Comparison of ENCODE assay signal across 18 cellular contexts in genomic region chr6:53235508-53235907, GRCh38.
A peak's percentile ranks its signal among the peaks of the same experiment; 100 is the strongest.
DNase-seq lines count a peak whose midpoint lies in the region; ATAC-seq and TF ChIP-seq lines count a peak whose summit lies in the region.
"Had no signal": no experiment of that assay in that cellular context is flagged by ENCODE, and none has a peak within 500 bp of the region (broad histone marks: within the 10 kb centered on the region; RNA-seq: fewer than 3 reads in every experiment).

No MANE protein-coding gene starts in this region.

- peak overlapping the region; percentile 84 for H3K4me2 ChIP-seq in OCI-LY3 (ENCODE audit: low read length)
- H3K4me2 ChIP-seq: BLaER1 had no signal

- no peaks in the 10 kb centered on the region for H4K20me1 ChIP-seq in OCI-LY3 (ENCODE audit: insufficient read depth, low read length)
- H4K20me1 ChIP-seq: BLaER1 had no signal

- H2AFZ ChIP-seq in OCI-LY3 (ENCODE audit: low read depth, low read length) = no peak overlapping the region
- H2AFZ ChIP-seq: GM23248 had no signal

- no peaks in the 10 kb centered on the region for H3K27me3 Mint-ChIP-seq in activated CD4-positive, alpha-beta memory T cell treated with anti-CD3 and anti-CD28 coated beads, Interleukin-2, amount 10 ng/mL, durations not matched to agents 7 days and 5 days
- no peaks in the 10 kb centered on the region for H3K27me3 Mint-ChIP-seq in activated CD4-positive, alpha-beta memory T cell treated with anti-CD3 and anti-CD28 coated beads for 36 hours
- H3K27me3 Mint-ChIP-seq in CD4-positive, CD25-positive, alpha-beta regulatory T cell = no peaks in the 10 kb centered on the region
- H3K27me3 Mint-ChIP-seq in memory B cell = no peaks in the 10 kb centered on the region
- no peaks in the 10 kb centered on the region for H3K27me3 Mint-ChIP-seq in effector memory CD8-positive, alpha-beta T cell

- peak overlapping the region; percentile 62 for H3K4me3 Mint-ChIP-seq in activated CD4-positive, alpha-beta memory T cell treated with anti-CD3 and anti-CD28 coated beads, Interleukin-2, amount 10 ng/mL, durations not matched to agents 7 days and 5 days
- no peak overlapping the region for H3K4me3 Mint-ChIP-seq in activated CD4-positive, alpha-beta memory T cell treated with anti-CD3 and anti-CD28 coated beads for 36 hours
- H3K4me3 Mint-ChIP-seq in CD4-positive, CD25-positive, alpha-beta regulatory T cell = peak overlapping the region; percentile 65 to 80 (median 78)
- peak overlapping the region; percentile 57 for H3K4me3 Mint-ChIP-seq in memory B cell
- H3K4me3 Mint-ChIP-seq in effector memory CD8-positive, alpha-beta T cell = peak overlapping the region in 1 of 2 donors; percentile 18

- TF ChIP-seq CTCF in OCI-LY3 (IDR thresholded peaks at IDR 0.05; ENCODE audit: low read depth, low read length) = no peak

- CTCF ChIA-PET in activated CD4-positive, alpha-beta memory T cell treated with anti-CD3 and anti-CD28 coated beads, Interleukin-2, amount 10 ng/mL, durations not matched to agents 7 days and 5 days (lab: Charles Lee) = no interaction called here
- CTCF ChIA-PET in activated CD4-positive, alpha-beta memory T cell treated with anti-CD3 and anti-CD28 coated beads for 36 hours (lab: Charles Lee) = interaction anchor here (0.6 kb wide), 1 partner anchor 34 kb away, joined by 5 read pairs; no protein-coding TSS in a partner anchor

- no peaks in the 10 kb centered on the region for H3K79me2 ChIP-seq in OCI-LY3 (ENCODE audit: low read length)

- POLR2A ChIA-PET in activated CD4-positive, alpha-beta memory T cell treated with anti-CD3 and anti-CD28 coated beads, Interleukin-2, amount 10 ng/mL, durations not matched to agents 7 days and 5 days (lab: Charles Lee) = no interaction called here
- POLR2A ChIA-PET in activated CD4-positive, alpha-beta memory T cell treated with anti-CD3 and anti-CD28 coated beads for 36 hours (lab: Charles Lee) = no interaction called here

- H3K9me3 ChIP-seq in CD4-positive, CD25-positive, alpha-beta regulatory T cell (ENCODE audit: control insufficient read depth in 2 of 2, low read length in 2 of 2) = no peaks in the 10 kb centered on the region
- peaks cover 3% of the 10 kb centered on the region; the same call in 1 of the 2 replicates for H3K9me3 ChIP-seq in OCI-LY3 (ENCODE audit: insufficient read depth, low read length)

- no peaks in the 10 kb centered on the region for H3K9me3 Mint-ChIP-seq in activated CD4-positive, alpha-beta memory T cell treated with anti-CD3 and anti-CD28 coated beads, Interleukin-2, amount 10 ng/mL, durations not matched to agents 7 days and 5 days
- H3K9me3 Mint-ChIP-seq in activated CD4-positive, alpha-beta memory T cell treated with anti-CD3 and anti-CD28 coated beads for 36 hours = peaks cover 5% of the 10 kb centered on the region
- H3K9me3 Mint-ChIP-seq in CD4-positive, CD25-positive, alpha-beta regulatory T cell = peaks cover 0 to 5% (median 0%) of the 10 kb centered on the region in 7 donors
- peaks cover 2% of the 10 kb centered on the region for H3K9me3 Mint-ChIP-seq in memory B cell
- H3K9me3 Mint-ChIP-seq in effector memory CD8-positive, alpha-beta T cell = no peaks in the 10 kb centered on the region

- H3K9ac ChIP-seq in OCI-LY3 (ENCODE audit: low read length) = peak overlapping the region; percentile 42
- H3K9ac ChIP-seq: BLaER1, GM23248 had no signal

- peaks cover 3% of the 10 kb centered on the region for H3K36me3 Mint-ChIP-seq in activated CD4-positive, alpha-beta memory T cell treated with anti-CD3 and anti-CD28 coated beads, Interleukin-2, amount 10 ng/mL, durations not matched to agents 7 days and 5 days (ENCODE audit: low read depth)
- H3K36me3 Mint-ChIP-seq in activated CD4-positive, alpha-beta memory T cell treated with anti-CD3 and anti-CD28 coated beads for 36 hours = no peaks in the 10 kb centered on the region
- peaks cover 3% of the 10 kb centered on the region for H3K36me3 Mint-ChIP-seq in CD4-positive, CD25-positive, alpha-beta regulatory T cell
- peaks cover 13% of the 10 kb centered on the region for H3K36me3 Mint-ChIP-seq in memory B cell
- no peaks in the 10 kb centered on the region for H3K36me3 Mint-ChIP-seq in effector memory CD8-positive, alpha-beta T cell (ENCODE audit: insufficient read depth)

- intact Hi-C loops in activated CD4-positive, alpha-beta memory T cell treated with anti-CD3 and anti-CD28 coated beads for 36 hours (cut with micrococcal nuclease) = no loop called here

- no peaks in the 10 kb centered on the region for H3K36me3 ChIP-seq in CD4-positive, CD25-positive, alpha-beta regulatory T cell (ENCODE audit: control insufficient read depth, insufficient read depth, low read length)
- H3K36me3 ChIP-seq in OCI-LY3 (replicated peaks; ENCODE audit: low read depth, low read length) = peaks cover 4% of the 10 kb centered on the region
- H3K36me3 ChIP-seq: BLaER1 had no signal

- H3K27ac ChIP-seq in CD4-positive, CD25-positive, alpha-beta regulatory T cell (ENCODE audit: insufficient read depth, low read length, poor library complexity, severe bottlenecking) = no peak overlapping the region
- H3K27ac ChIP-seq in OCI-LY3 (ENCODE audit: low read length) = peak overlapping the region; percentile 61
- H3K27ac ChIP-seq: BLaER1, GM23248, HL-60 had no signal

- H3K27me3 ChIP-seq in CD4-positive, CD25-positive, alpha-beta regulatory T cell (ENCODE audit: control insufficient read depth, insufficient read depth, low read length) = no peaks in the 10 kb centered on the region
- peaks cover 28% of the 10 kb centered on the region for H3K27me3 ChIP-seq in OCI-LY3 (ENCODE audit: low read depth, low read length)
- H3K27me3 ChIP-seq: BLaER1 had no signal

- H3K4me3 ChIP-seq in CD4-positive, CD25-positive, alpha-beta regulatory T cell (ENCODE audit: low read depth, low read length) = peak overlapping the region; percentile 69
- peak overlapping the region; percentile 70 for H3K4me3 ChIP-seq in OCI-LY3 (ENCODE audit: low read length)
- H3K4me3 ChIP-seq: BLaER1, GM23248 had no signal

- no peak for ATAC-seq in CD4-positive, CD25-positive, alpha-beta regulatory T cell (ENCODE audit: low read depth in 2 of 2)
- no peak for ATAC-seq in memory B cell (ENCODE audit: low read depth)
- ATAC-seq in effector memory CD8-positive, alpha-beta T cell (replicated peaks) = no peak
- ATAC-seq in GM18505 (IDR thresholded peaks at IDR 0.05; ENCODE audit: unreplicated experiment) = no peak

- H3K4me1 ChIP-seq in CD4-positive, CD25-positive, alpha-beta regulatory T cell (ENCODE audit: control insufficient read depth, insufficient read depth, low read length, poor library complexity, severe bottlenecking) = peaks cover 45% of the 10 kb centered on the region
- H3K4me1 ChIP-seq in OCI-LY3 (ENCODE audit: low read length) = peaks cover 69% of the 10 kb centered on the region

- H3K4me1 Mint-ChIP-seq in activated CD4-positive, alpha-beta memory T cell treated with anti-CD3 and anti-CD28 coated beads, Interleukin-2, amount 10 ng/mL, durations not matched to agents 7 days and 5 days = peaks cover 48% of the 10 kb centered on the region
- peaks cover 54% of the 10 kb centered on the region for H3K4me1 Mint-ChIP-seq in activated CD4-positive, alpha-beta memory T cell treated with anti-CD3 and anti-CD28 coated beads for 36 hours (ENCODE audit: low read depth)
- H3K4me1 Mint-ChIP-seq in CD4-positive, CD25-positive, alpha-beta regulatory T cell = peaks cover 35 to 75% (median 49%) of the 10 kb centered on the region in 4 donors
- peaks cover 58% of the 10 kb centered on the region for H3K4me1 Mint-ChIP-seq in memory B cell
- H3K4me1 Mint-ChIP-seq in effector memory CD8-positive, alpha-beta T cell (ENCODE audit: low read depth in 2 of 2) = peaks cover 19 to 23% of the 10 kb centered on the region in 2 donors

- no peak for DNase-seq in activated CD4-positive, alpha-beta memory T cell treated with anti-CD3 and anti-CD28 coated beads, Interleukin-2, amount 10 ng/mL, durations not matched to agents 7 days and 5 days
- no peak for DNase-seq in activated CD4-positive, alpha-beta memory T cell treated with anti-CD3 and anti-CD28 coated beads for 36 hours
- no peak for DNase-seq in CD4-positive, CD25-positive, alpha-beta regulatory T cell
- DNase-seq in memory B cell (ENCODE audit: low spot score in 2 of 2) = no peak
- DNase-seq in effector memory CD8-positive, alpha-beta T cell = no peak
- no peak for DNase-seq in activated CD4-positive, alpha-beta T cell treated with anti-CD3 and anti-CD28 coated beads, Interleukin-2, amount 50 U/mL, for 48 hours
- DNase-seq: DND-41, GM23248, HCEC 1CT, KBM-7, NCI-H1436, NCI-H2029, NCI-H2171, NCI-H774 had no signal

- H3K27ac Mint-ChIP-seq in activated CD4-positive, alpha-beta memory T cell treated with anti-CD3 and anti-CD28 coated beads, Interleukin-2, amount 10 ng/mL, durations not matched to agents 7 days and 5 days = peak overlapping the region; percentile 54
- no peak overlapping the region for H3K27ac Mint-ChIP-seq in activated CD4-positive, alpha-beta memory T cell treated with anti-CD3 and anti-CD28 coated beads for 36 hours
- H3K27ac Mint-ChIP-seq in CD4-positive, CD25-positive, alpha-beta regulatory T cell = peak overlapping the region; percentile 3 to 92 (median 91)
- H3K27ac Mint-ChIP-seq in memory B cell = peak overlapping the region; percentile 88
- peak overlapping the region in 1 of 2 donors; percentile 38 for H3K27ac Mint-ChIP-seq in effector memory CD8-positive, alpha-beta T cell

- no peak for TF ChIP-seq POLR2A in GM18505 (IDR thresholded peaks at IDR 0.05; ENCODE audit: borderline replicate concordance, extremely low read depth, insufficient read depth, insufficient read length)
